ENCODE assay signal across 2 cellular contexts in the genomic region with DNA sequence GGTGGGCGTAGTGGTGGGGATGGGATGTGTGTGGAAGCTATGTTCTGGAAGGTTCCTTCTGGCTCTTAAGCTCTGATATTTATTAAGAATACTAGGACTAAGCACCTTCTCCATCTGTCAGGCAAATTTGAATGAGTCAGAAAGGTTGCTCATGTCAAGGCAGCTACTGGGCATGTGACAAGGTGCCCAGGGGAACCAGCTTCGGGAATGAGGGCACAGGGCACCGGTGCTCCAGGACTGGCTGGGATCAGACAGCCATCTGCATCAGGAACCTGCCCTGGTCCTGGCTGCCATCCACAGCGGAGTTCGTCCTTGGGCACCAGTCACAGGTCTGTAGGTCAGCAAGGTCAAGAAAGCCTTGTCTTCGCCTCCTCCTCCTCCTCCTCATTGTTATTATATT.
TF ChIP-seq lines count a peak whose summit lies in the region.

No MANE protein-coding gene starts in this region.

TF ChIP-seq in SK-N-SH, 30 proteins besides CTCF, POLR2A, EP300 and RAD21 (continued from another document):
- TF ChIP-seq USF2 (IDR thresholded peaks at IDR 0.05; ENCODE audit: borderline replicate concordance, low read depth, low read length) (no peak), ZBTB33 (IDR thresholded peaks at IDR 0.05; ENCODE audit: borderline replicate concordance, low read depth) (no peak), RCOR1 (IDR thresholded peaks at IDR 0.05; ENCODE audit: low read length) (no peak), MAX (IDR thresholded peaks at IDR 0.05; ENCODE audit: low read depth) (no peak)
- TF ChIP-seq, protein P1, sequence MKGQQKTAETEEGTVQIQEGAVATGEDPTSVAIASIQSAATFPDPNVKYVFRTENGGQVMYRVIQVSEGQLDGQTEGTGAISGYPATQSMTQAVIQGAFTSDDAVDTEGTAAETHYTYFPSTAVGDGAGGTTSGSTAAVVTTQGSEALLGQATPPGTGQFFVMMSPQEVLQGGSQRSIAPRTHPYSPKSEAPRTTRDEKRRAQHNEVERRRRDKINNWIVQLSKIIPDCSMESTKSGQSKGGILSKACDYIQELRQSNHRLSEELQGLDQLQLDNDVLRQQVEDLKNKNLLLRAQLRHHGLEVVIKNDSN (IDR thresholded peaks at IDR 0.05; ENCODE audit: borderline replicate concordance, low read depth), result no peak

TF ChIP-seq in SK-N-SH treated with all-trans-retinoic acid at 6 μM for 48 hours, 23 proteins besides CTCF, POLR2A, EP300 and RAD21 (continued from another document):
- TF ChIP-seq POU6F1 (CRISPR knock-in tag; IDR thresholded peaks at IDR 0.05; ENCODE audit: borderline replicate concordance, low read depth) (no peak), BACH2 (CRISPR knock-in tag; IDR thresholded peaks at IDR 0.05; ENCODE audit: borderline replicate concordance) (no peak), CSRNP3 (CRISPR knock-in tag; IDR thresholded peaks at IDR 0.05) (no peak), ISL1 (CRISPR knock-in tag; IDR thresholded peaks at IDR 0.05) (no peak), TCF4 (CRISPR knock-in tag; IDR thresholded peaks at IDR 0.05; ENCODE audit: borderline replicate concordance) (no peak)
